Comparison of ENCODE assay signal across 21 cellular contexts in genomic region chr11:114089748-114090147, GRCh38. TPM values are rescaled to one million over a fixed set of nuclear protein-coding genes. Genes with fewer than 3 reads are reported as not detected.
DNase-seq lines count a peak whose midpoint lies in the region; ATAC-seq and TF ChIP-seq lines count a peak whose summit lies in the region.
"Had no signal": no experiment of that assay in that cellular context is flagged by ENCODE, and none has a peak within 500 bp of the region (broad histone marks: within the 10 kb centered on the region; RNA-seq: fewer than 3 reads in every experiment).

No MANE protein-coding gene starts in this region.

- no peaks in the 10 kb centered on the region for H3K27me3 ChIP-seq in Loucy (ENCODE audit: insufficient read depth, low read length, poor library complexity, severe bottlenecking)
- no peaks in the 10 kb centered on the region for H3K27me3 ChIP-seq in hepatocyte
- H3K27me3 ChIP-seq: pancreas, SJSA1, spleen, upper lobe of right lung had no signal

- H3K27ac Mint-ChIP-seq in effector memory CD8-positive, alpha-beta T cell = peak overlapping the region in 1 of 2 donors; percentile 28
- peak overlapping the region; percentile 86 for H3K27ac Mint-ChIP-seq in stimulated activated effector memory CD8-positive, alpha-beta T cell treated with anti-CD3 and anti-CD28 coated beads, Interleukin-12 subunit alpha, Interleukin-12 subunit beta, amount 100 ng/mL, for 72 hours
- no peak overlapping the region for H3K27ac Mint-ChIP-seq in activated T-cell treated with anti-CD3 and anti-CD28 coated beads, Interleukin-2, amount 50 U/mL, for 72 hours
- H3K27ac Mint-ChIP-seq: activated naive CD4-positive, alpha-beta T cell treated with anti-CD3 and anti-CD28 coated beads for 36 hours; CD4-positive, alpha-beta T cell; H9 had no signal

- H4K20me1 ChIP-seq in Loucy (ENCODE audit: insufficient read depth, low read length, poor library complexity, severe bottlenecking) (no peaks in the 10 kb centered on the region), hepatocyte (ENCODE audit: insufficient read depth, poor library complexity, severe bottlenecking) (peaks cover 24% of the 10 kb centered on the region)

- H3K9me3 Mint-ChIP-seq in effector memory CD8-positive, alpha-beta T cell = no peaks in the 10 kb centered on the region
- H3K9me3 Mint-ChIP-seq in stimulated activated effector memory CD8-positive, alpha-beta T cell treated with anti-CD3 and anti-CD28 coated beads, Interleukin-12 subunit alpha, Interleukin-12 subunit beta, amount 100 ng/mL, for 72 hours = no peaks in the 10 kb centered on the region
- no peaks in the 10 kb centered on the region for H3K9me3 Mint-ChIP-seq in activated T-cell treated with anti-CD3 and anti-CD28 coated beads, Interleukin-2, amount 50 U/mL, for 72 hours
- H3K9me3 Mint-ChIP-seq: activated naive CD4-positive, alpha-beta T cell treated with anti-CD3 and anti-CD28 coated beads for 36 hours; CD4-positive, alpha-beta T cell; H9 had no signal

- peaks cover 4% of the 10 kb centered on the region; the same call in 1 of the 2 replicates for H3K79me2 ChIP-seq in Loucy (ENCODE audit: insufficient read depth, low read length)
- H3K79me2 ChIP-seq in hepatocyte = peaks cover 75% of the 10 kb centered on the region

- no peaks in the 10 kb centered on the region for H3F3A ChIP-seq in Loucy (ENCODE audit: low read depth)

- H3K9me3 ChIP-seq in Loucy (ENCODE audit: insufficient read depth, low read depth, low read length) (no peaks in the 10 kb centered on the region), hepatocyte (ENCODE audit: low read depth) (no peaks in the 10 kb centered on the region)
- H3K9me3 ChIP-seq: pancreas, SJSA1, spleen, upper lobe of right lung had no signal

- peaks cover 31% of the 10 kb centered on the region for H3K36me3 Mint-ChIP-seq in effector memory CD8-positive, alpha-beta T cell (ENCODE audit: insufficient read depth)
- H3K36me3 Mint-ChIP-seq in stimulated activated effector memory CD8-positive, alpha-beta T cell treated with anti-CD3 and anti-CD28 coated beads, Interleukin-12 subunit alpha, Interleukin-12 subunit beta, amount 100 ng/mL, for 72 hours = peaks cover 53% of the 10 kb centered on the region
- no peaks in the 10 kb centered on the region for H3K36me3 Mint-ChIP-seq in activated T-cell treated with anti-CD3 and anti-CD28 coated beads, Interleukin-2, amount 50 U/mL, for 72 hours (ENCODE audit: insufficient read depth in 2 of 2)
- H3K36me3 Mint-ChIP-seq: brain had no signal

- peak overlapping the region; percentile 12 for H3K9ac ChIP-seq in Loucy (ENCODE audit: low read depth, low read length, poor library complexity, severe bottlenecking)

- peaks cover 9 to 61% of the 10 kb centered on the region in 2 donors for H3K4me1 Mint-ChIP-seq in effector memory CD8-positive, alpha-beta T cell (ENCODE audit: low read depth in 2 of 2)
- H3K4me1 Mint-ChIP-seq in stimulated activated effector memory CD8-positive, alpha-beta T cell treated with anti-CD3 and anti-CD28 coated beads, Interleukin-12 subunit alpha, Interleukin-12 subunit beta, amount 100 ng/mL, for 72 hours = peaks cover 94% of the 10 kb centered on the region
- H3K4me1 Mint-ChIP-seq in activated T-cell treated with anti-CD3 and anti-CD28 coated beads, Interleukin-2, amount 50 U/mL, for 72 hours (ENCODE audit: low read depth) = peaks cover 15% of the 10 kb centered on the region

- 97% methylated on average over 4 of the region's 4 CpGs for WGBS in hepatocyte (ENCODE audit: low lambda C conversion rate, missing lambda C conversion rate)

- H3K4me2 ChIP-seq in Loucy (ENCODE audit: low read depth, low read length, poor library complexity, severe bottlenecking) (no peak overlapping the region), hepatocyte (no peak overlapping the region)

- H3K4me3 Mint-ChIP-seq in effector memory CD8-positive, alpha-beta T cell = peak overlapping the region in 1 of 2 donors; percentile 57
- peak overlapping the region; percentile 60 for H3K4me3 Mint-ChIP-seq in stimulated activated effector memory CD8-positive, alpha-beta T cell treated with anti-CD3 and anti-CD28 coated beads, Interleukin-12 subunit alpha, Interleukin-12 subunit beta, amount 100 ng/mL, for 72 hours
- no peak overlapping the region for H3K4me3 Mint-ChIP-seq in activated T-cell treated with anti-CD3 and anti-CD28 coated beads, Interleukin-2, amount 50 U/mL, for 72 hours
- H3K4me3 Mint-ChIP-seq: activated naive CD4-positive, alpha-beta T cell treated with anti-CD3 and anti-CD28 coated beads for 36 hours; brain; CD4-positive, alpha-beta T cell; H9 had no signal

- H3K4me1 ChIP-seq in Loucy (ENCODE audit: insufficient read depth, low read length, poor library complexity, severe bottlenecking) (peaks cover 68% of the 10 kb centered on the region), hepatocyte (ENCODE audit: insufficient read depth) (peaks cover 29% of the 10 kb centered on the region)
- H3K4me1 ChIP-seq: SJSA1 had no signal

- H3K4me3 ChIP-seq in Loucy (ENCODE audit: low read length, poor library complexity, severe bottlenecking) (no peak overlapping the region), hepatocyte (no peak overlapping the region)
- H3K4me3 ChIP-seq: pancreas, SJSA1, spleen, upper lobe of right lung had no signal

- H3K36me3 ChIP-seq in Loucy (ENCODE audit: insufficient read depth, low read length) = no peaks in the 10 kb centered on the region
- no peaks in the 10 kb centered on the region for H3K36me3 ChIP-seq in hepatocyte (replicated peaks; ENCODE audit: insufficient read depth, low read depth)
- H3K36me3 ChIP-seq: SJSA1 had no signal

- no peak for DNase-seq in effector memory CD8-positive, alpha-beta T cell
- peak; percentile 67 for DNase-seq in left lobe of liver (ENCODE audit: low spot score)
- DNase-seq in stimulated activated effector memory CD8-positive, alpha-beta T cell treated with anti-CD3 and anti-CD28 coated beads, Interleukin-12 subunit alpha, Interleukin-12 subunit beta, amount 100 ng/mL, for 72 hours (ENCODE audit: low spot score in 2 of 2) = no peak
- no peak for DNase-seq in activated T-cell treated with anti-CD3 and anti-CD28 coated beads, Interleukin-2, amount 50 U/mL, for 72 hours
- no peak for DNase-seq in hepatocyte (ENCODE audit: low spot score)
- DNase-seq in T-helper 1 cell = no peak
- DNase-seq: activated CD4-positive, alpha-beta T cell treated with anti-CD3 and anti-CD28 coated beads for 4 hours; activated naive CD4-positive, alpha-beta T cell treated with anti-CD3 and anti-CD28 coated beads for 36 hours; CD4-positive, alpha-beta T cell; DND-41; H9; NCI-H2081; NCI-H526; OCI-M1; spleen; upper lobe of right lung had no signal

- H2AFZ ChIP-seq in Loucy (ENCODE audit: low read length) (no peak overlapping the region), hepatocyte (no peak overlapping the region)

- H3K9me2 ChIP-seq in Loucy (replicated peaks; ENCODE audit: low read depth, low read length) (no peaks in the 10 kb centered on the region), hepatocyte (replicated peaks; ENCODE audit: insufficient read depth) (no peaks in the 10 kb centered on the region)

- no peaks in the 10 kb centered on the region for H3K27me3 Mint-ChIP-seq in effector memory CD8-positive, alpha-beta T cell
- no peaks in the 10 kb centered on the region for H3K27me3 Mint-ChIP-seq in activated T-cell treated with anti-CD3 and anti-CD28 coated beads, Interleukin-2, amount 50 U/mL, for 72 hours (ENCODE audit: low read depth)
- H3K27me3 Mint-ChIP-seq: CD4-positive, alpha-beta T cell had no signal

- no peak overlapping the region for H3K27ac ChIP-seq in hepatocyte
- H3K27ac ChIP-seq: pancreas, SJSA1, upper lobe of right lung had no signal

- no peak for TF ChIP-seq CTCF in Loucy (conservative IDR thresholded peaks at IDR 0.05; ENCODE audit: low read length)
- TF ChIP-seq CTCF in hepatocyte (IDR thresholded peaks at IDR 0.05; ENCODE audit: poor library complexity) = no peak

- ATAC-seq in effector memory CD8-positive, alpha-beta T cell (replicated peaks) = peak; percentile 60
- peak; percentile 57 for ATAC-seq in left lobe of liver
- no peak for ATAC-seq in stimulated activated effector memory CD8-positive, alpha-beta T cell treated with anti-CD3 and anti-CD28 coated beads, Interleukin-12 subunit alpha, Interleukin-12 subunit beta, amount 100 ng/mL, for 72 hours
- no peak for ATAC-seq in HG03354 (IDR thresholded peaks at IDR 0.05; ENCODE audit: poor library complexity, severe bottlenecking, unreplicated experiment)
- ATAC-seq in activated T-cell treated with anti-CD3 and anti-CD28 coated beads, Interleukin-2, amount 50 U/mL, for 72 hours (replicated peaks in 1 of 2) = no peak
- ATAC-seq: pancreas, upper lobe of right lung had no signal

RNA-seq across cellular contexts. Expression of gene ZBTB16, which starts 30.2 kb away (rescaled TPM):
- total RNA-seq in left lobe of liver = 160 TPM
- 1 to 10 TPM; 3.3 to 4.0 TPM for total RNA-seq in activated T-cell treated with anti-CD3 and anti-CD28 coated beads, Interleukin-2, amount 50 U/mL, for 72 hours
- 21.0 and 30.1 TPM in 2 replicates for total RNA-seq in hepatocyte
- 52.3 and 67.5 TPM in 2 replicates for polyA plus RNA-seq in hepatocyte
- total RNA-seq: H9, SJSA1 had no signal

Comparison
In these comparisons a context has a peak if more than half of its experiments do, and no peak if none do; other contexts are left out.
1. ATAC-seq: peak in effector memory CD8-positive, alpha-beta T cell (single experiment) and left lobe of liver (single experiment); none in stimulated activated effector memory CD8-positive, alpha-beta T cell treated with anti-CD3 and anti-CD28 coated beads, Interleukin-12 subunit alpha, Interleukin-12 subunit beta, amount 100 ng/mL, for 72 hours (single experiment), HG03354 (single experiment) and activated T-cell treated with anti-CD3 and anti-CD28 coated beads, Interleukin-2, amount 50 U/mL, for 72 hours (0 of 2).